In genomic region chr14:25061923-25062321, GRCh38 we compare ENCODE assay signal across 23 cellular contexts. TPM values are rescaled to one million over a fixed set of nuclear protein-coding genes. Genes with fewer than 3 reads are reported as not detected.
"Had no signal": no experiment of that assay in that cellular context is flagged by ENCODE, and none has a peak within 500 bp of the region (broad histone marks: within the 10 kb centered on the region; RNA-seq: fewer than 3 reads in every experiment).

No MANE protein-coding gene starts in this region.

- FAIRE-seq: K562 had no signal

- H3K4me2 ChIP-seq: KMS-11, PC-9 had no signal

- H3K27ac ChIP-seq: KMS-11, PC-9, Peyer's patch, SJCRH30 had no signal

- H3K9me3 ChIP-seq: Peyer's patch, SJCRH30 had no signal

- ATAC-seq: K562, Right ventricle myocardium inferior, SK-N-SH treated with all-trans-retinoic acid at 6 μM for 48 hours, T-helper 17 cell had no signal

- H3K27me3 ChIP-seq: Peyer's patch, SJCRH30 had no signal

- H3K9ac ChIP-seq: KMS-11 had no signal

- H3K36me3 ChIP-seq: Peyer's patch, SJCRH30 had no signal

- H2AFZ ChIP-seq: PC-9 had no signal

- DNase-seq: MM.1S, NCI-H1105, NCI-H1417, NCI-H1436 treated with DMSO at 0.1 percent for 48 hours, NCI-H1694, NCI-H187 treated with DMSO at 0.1 percent for 48 hours, NCI-H2029 treated with DMSO at 0.1 percent for 48 hours, NCI-H2227 treated with DMSO at 0.1 percent for 48 hours, NCI-H524, NCI-H526 treated with DMSO at 0.1 percent for 48 hours, NCI-H774, PC-9, Peyer's patch, SHP77 treated with DMSO at 0.1 percent for 48 hours, SJCRH30, T-helper 1 cell, T-helper 17 cell had no signal

- H3K4me3 ChIP-seq: K562, PC-9, Peyer's patch, SJCRH30 had no signal

- H3K4me1 ChIP-seq: Peyer's patch, SJCRH30 had no signal

RNA-seq across cellular contexts. Expression of gene STXBP6, which starts 12.0 kb away (rescaled TPM):
- total RNA-seq: M059J, T-helper 17 cell had no signal
- polyA plus RNA-seq: IgD-negative memory B cell had no signal
